In the genomic region with DNA sequence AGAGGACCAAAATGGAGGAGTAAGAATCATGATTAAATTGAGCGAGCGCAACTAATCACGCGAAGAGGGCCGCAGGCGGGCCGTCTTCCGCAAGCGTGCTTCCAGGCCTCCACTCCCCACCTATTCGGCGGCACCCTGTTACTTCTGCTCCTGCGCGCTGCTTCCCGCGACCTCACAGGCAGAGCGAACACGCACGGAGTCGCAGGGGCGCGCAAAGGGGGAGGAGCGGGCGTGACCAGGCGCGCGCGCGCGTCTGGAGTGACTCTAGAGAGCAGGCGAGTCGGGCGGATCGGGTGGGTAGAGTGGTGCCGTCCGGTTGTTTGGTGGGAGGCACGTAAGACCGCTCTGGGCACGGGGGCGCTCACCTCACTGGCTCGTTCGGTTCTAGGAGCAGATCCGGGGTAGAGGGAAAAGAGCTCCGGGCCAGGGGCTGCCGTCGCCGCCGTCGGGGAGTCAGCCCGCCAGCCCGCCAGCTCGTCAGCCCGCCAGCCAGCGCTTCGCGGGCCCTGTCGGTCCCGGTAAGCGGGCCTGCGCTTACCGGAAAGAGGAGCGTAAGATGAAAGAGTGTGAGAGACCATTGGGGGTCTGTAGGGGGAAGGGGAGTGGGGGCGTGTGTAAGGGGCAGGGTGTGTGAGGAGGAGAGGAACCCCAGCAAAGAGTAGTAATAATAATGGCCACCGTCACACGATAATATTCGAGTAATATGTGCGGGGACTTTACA, we compare ENCODE assay signal across 8 cellular contexts. TPM values are rescaled to one million over a fixed set of nuclear protein-coding genes. Genes with fewer than 3 reads are reported as not detected.
A peak's percentile ranks its signal among the peaks of the same experiment; 100 is the strongest.
DNase-seq lines count a peak whose midpoint lies in the region; ATAC-seq and TF ChIP-seq lines count a peak whose summit lies in the region.

TSS of gene CNOT8 (plus strand) at position 377 of the 721 bp plus-strand sequence. CDS start 4,652 bp downstream, outside the sequence.

- DNase-seq in DMS 273 treated with DMSO at 0.1 percent for 48 hours (lab: John Stamatoyannopoulos, UW), result peak; percentile 96
- peak; percentile 76 for DNase-seq in OCI-M2 (lab: John Stamatoyannopoulos, UW; ENCODE audit: unreplicated experiment)
- DNase-seq in activated T-cell treated with anti-CD3 and anti-CD28 coated beads for 4 hours, result peak; percentile 96
- peak; percentile 97 for DNase-seq in epithelial cell of esophagus (ENCODE audit: low read depth)
- peak; percentile 98 for DNase-seq in mucosa of gallbladder (ENCODE audit: low spot score)
- peak; percentile 93 to 97 for DNase-seq in stimulated activated CD8-positive, alpha-beta memory T cell treated with anti-CD3 and anti-CD28 coated beads, Interleukin-4, amount 100 ng/mL, for 4 hours (ENCODE audit: low read depth in 2 of 2, low spot score in 1 of 2)

- peak within 1 kb of the TSS; percentile 94 to 99 (median 96) for H3K4me3 Mint-ChIP-seq in IgD-negative memory B cell

- H3K27me3 Mint-ChIP-seq in IgD-negative memory B cell, result no peaks in the 10 kb centered on the region

- H3K9me3 Mint-ChIP-seq in IgD-negative memory B cell, result no peaks in the 10 kb centered on the region

- peak within 1 kb of the TSS; percentile 91 to 99 (median 99) for H3K27ac Mint-ChIP-seq in IgD-negative memory B cell

- peak within 1 kb of the TSS; percentile 91 for H3K4me3 ChIP-seq in epithelial cell of esophagus (ENCODE audit: low read length)

- H3K36me3 Mint-ChIP-seq in IgD-negative memory B cell, result no peaks in the 10 kb centered on the region

- peaks cover 23 to 34% (median 29%) of the 10 kb centered on the region in 3 donors for H3K4me1 Mint-ChIP-seq in IgD-negative memory B cell

- peak; percentile 70 for ATAC-seq in GM21529 (IDR thresholded peaks at IDR 0.05; ENCODE audit: unreplicated experiment)

- TF ChIP-seq CTCF in epithelial cell of esophagus (IDR thresholded peaks at IDR 0.05; ENCODE audit: insufficient read depth, low read depth, low read length, missing control alignments), result no peak

RNA-seq across cellular contexts. Expression of gene CNOT8, which starts in this region (rescaled TPM):
- 143 TPM for polyA plus RNA-seq in IgD-negative memory B cell
- total RNA-seq in mucosa of gallbladder, result 57.3 TPM

Comparison
In these comparisons a context has a peak if more than half of its experiments do, and no peak if none do; other contexts are left out.
1. Peak in every context shown above with its lines: DNase-seq, ATAC-seq and H3K4me3 ChIP-seq.